In the genomic region with DNA sequence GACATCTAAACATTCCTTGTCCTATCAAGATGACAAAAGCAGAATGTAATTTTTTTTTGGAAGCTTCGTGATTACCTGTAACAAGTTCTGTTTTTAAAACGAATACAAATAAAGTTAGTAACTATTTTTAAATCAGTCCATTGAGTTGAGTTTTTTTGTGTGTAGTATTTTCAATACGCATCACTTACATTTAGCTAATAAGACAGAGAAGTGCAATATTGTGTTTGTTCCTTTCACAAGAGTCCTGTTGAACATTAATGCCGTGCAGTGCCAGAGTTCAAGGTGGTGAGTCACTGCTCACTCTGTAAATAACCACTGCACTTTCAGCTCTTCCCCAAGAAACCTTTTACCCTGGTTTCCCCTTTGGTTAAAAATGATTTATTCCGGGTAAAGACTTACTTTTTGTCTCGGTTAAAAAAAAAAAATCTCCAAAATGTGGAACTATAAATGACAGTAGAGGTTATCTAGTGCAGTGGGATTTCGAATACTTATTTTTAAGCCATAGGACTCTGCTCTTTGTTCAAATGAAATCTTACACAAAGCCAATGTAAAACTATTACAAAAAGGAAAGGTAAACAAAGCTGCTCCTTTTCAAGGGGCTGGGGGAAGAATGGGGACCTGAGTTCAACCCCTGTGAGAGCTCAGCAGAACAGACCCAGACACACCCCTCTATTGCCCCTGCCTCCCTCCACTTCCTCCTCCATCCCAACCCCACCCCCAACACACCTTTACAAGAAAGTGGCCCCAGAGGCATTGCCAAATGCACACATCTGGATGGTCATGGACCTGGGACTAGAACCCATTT, we compare ENCODE assay signal across 9 cellular contexts. TPM values are rescaled to one million over a fixed set of nuclear protein-coding genes. Genes with fewer than 3 reads are reported as not detected.
DNase-seq lines count a peak whose midpoint lies in the region; ATAC-seq and TF ChIP-seq lines count a peak whose summit lies in the region.
"Had no signal": no experiment of that assay in that cellular context is flagged by ENCODE, and none has a peak within 500 bp of the region (broad histone marks: within the 10 kb centered on the region; RNA-seq: fewer than 3 reads in every experiment).

No MANE protein-coding gene starts in this region.

- TF ChIP-seq POLR2A in suprapubic skin (IDR thresholded peaks at IDR 0.05) = no peak

- H3K36me3 ChIP-seq in BLaER1 treated with 17β-estradiol and CSF1 and Interleukin-3, amounts not matched to agents 10 nM and 100 nM = no peaks in the 10 kb centered on the region
- H3K36me3 ChIP-seq in left lung (no peaks in the 10 kb centered on the region), suprapubic skin (peaks cover 7% of the 10 kb centered on the region)

- peak overlapping the region in 6 of 11 experiments; percentile 3 to 63 (median 42); a peak in 8 of 22 replicates for H3K4me2 ChIP-seq in BLaER1 treated with 17β-estradiol and CSF1 and Interleukin-3, amounts not matched to agents 10 nM and 100 nM

- no peak for TF ChIP-seq EP300 in suprapubic skin (IDR thresholded peaks at IDR 0.05)

- peak; percentile 93 for ATAC-seq in left lung

- H3K27ac ChIP-seq in BLaER1 treated with 17β-estradiol and CSF1 and Interleukin-3, amounts not matched to agents 10 nM and 100 nM = no peak overlapping the region
- H3K27ac ChIP-seq in left lung = peak overlapping the region; percentile 63 to 66
- H3K27ac ChIP-seq in dorsolateral prefrontal cortex = no peak overlapping the region
- no peak overlapping the region for H3K27ac ChIP-seq in suprapubic skin

- intact Hi-C loops in left lung (cut with DNase I) = no loop called here
- intact Hi-C loops in dorsolateral prefrontal cortex (cut with DNase I) = loop anchor here (2.0 to 5.0 kb wide), 3 partner anchors 46 to 96 kb away; no protein-coding TSS in a partner anchor

- no peak overlapping the region for H3K9ac ChIP-seq in BLaER1 treated with 17β-estradiol and CSF1 and Interleukin-3, amounts not matched to agents 10 nM and 100 nM

- 64% methylated on average over 7 of the region's 7 CpGs for WGBS in suprapubic skin

- peak; percentile 56 for DNase-seq in KBM-7
- DNase-seq in activated naive CD4-positive, alpha-beta T cell treated with anti-CD3 and anti-CD28 coated beads, Interleukin-2, amount 50 U/mL, for 16 hours = peak; percentile 33
- DNase-seq in left lung = no peak
- DNase-seq in COR-L47 (lab: John Stamatoyannopoulos, UW) = no peak
- no peak for DNase-seq in dorsolateral prefrontal cortex
- no peak for DNase-seq in suprapubic skin (ENCODE audit: low spot score in 2 of 2)
- DNase-seq in COLO668 (lab: John Stamatoyannopoulos, UW; ENCODE audit: unreplicated experiment) = no peak

- H3K27me3 ChIP-seq in BLaER1 treated with 17β-estradiol and CSF1 and Interleukin-3, amounts not matched to agents 10 nM and 100 nM = peaks cover 7 to 39% (median 32%) of the 10 kb centered on the region in 11 experiments; a peak in 18 of 22 replicates
- no peaks in the 10 kb centered on the region for H3K27me3 ChIP-seq in left lung
- peaks cover 0 to 7% (median 0%) of the 10 kb centered on the region in 45 donors for H3K27me3 ChIP-seq in dorsolateral prefrontal cortex
- H3K27me3 ChIP-seq in suprapubic skin = no peaks in the 10 kb centered on the region

- peaks cover 10 to 26% (median 19%) of the 10 kb centered on the region in 10 experiments for H3K4me1 ChIP-seq in BLaER1 treated with 17β-estradiol and CSF1 and Interleukin-3, amounts not matched to agents 10 nM and 100 nM
- H3K4me1 ChIP-seq in left lung = peaks cover 0 to 25% of the 10 kb centered on the region in 2 donors
- no peaks in the 10 kb centered on the region for H3K4me1 ChIP-seq in suprapubic skin

- H4K20me1 ChIP-seq in BLaER1 treated with 17β-estradiol and CSF1 and Interleukin-3, amounts not matched to agents 10 nM and 100 nM = peaks cover 0 to 2% (median 0%) of the 10 kb centered on the region in 11 experiments; a peak in 1 of 22 replicates

- no peaks in the 10 kb centered on the region for H3K9me3 ChIP-seq in BLaER1 treated with 17β-estradiol and CSF1 and Interleukin-3, amounts not matched to agents 10 nM and 100 nM (replicated peaks in 1 of 11)
- H3K9me3 ChIP-seq in left lung (no peaks in the 10 kb centered on the region), suprapubic skin (no peaks in the 10 kb centered on the region)

- no peak overlapping the region for H3K4me3 ChIP-seq in BLaER1 treated with 17β-estradiol and CSF1 and Interleukin-3, amounts not matched to agents 10 nM and 100 nM
- H3K4me3 ChIP-seq in left lung (no peak overlapping the region), dorsolateral prefrontal cortex (no peak overlapping the region), suprapubic skin (no peak overlapping the region)
- H3K4me3 ChIP-seq: skin epidermis had no signal

- TF ChIP-seq CTCF in left lung (IDR thresholded peaks at IDR 0.05) (no peak), dorsolateral prefrontal cortex (IDR thresholded peaks at IDR 0.05 in 54 of 56, conservative IDR thresholded peaks at IDR 0.05 in 2 of 56; ENCODE audit: low read depth in 1 of 56, partially characterized antibody in 56 of 56) (no peak), suprapubic skin (IDR thresholded peaks at IDR 0.05) (no peak)

- in situ Hi-C loops in KBM-7 (cut with MboI; ENCODE audit: low pct_unique_long_range_greater_than_20kb, low sequenced_read_pairs) = no loop called here

RNA-seq across cellular contexts. Expression of gene NCMAP, which starts 14.8 kb away (rescaled TPM):
- total RNA-seq in left lung = 1 to 10 TPM; 5.4 to 7.8 TPM
- total RNA-seq in dorsolateral prefrontal cortex = 1 to 10 TPM in 2 of 120 experiments, under 1 TPM in 97, not detected in 21; 0.10 to 1.2 (median 0.31) TPM
- 1 to 10 TPM in 1 of 4 donors, under 1 TPM in 2, not detected in 1; 0.24 to 1.1 (median 0.34) TPM for total RNA-seq in suprapubic skin

RNA-seq across cellular contexts. Expression of gene RCAN3, which starts 38.5 kb away (rescaled TPM):
- total RNA-seq in left lung (10 to 100 TPM; 14.9 to 15.1 TPM), dorsolateral prefrontal cortex (10 to 100 TPM in 4 of 120 experiments, 1 to 10 TPM in 116; 2.3 to 12.6 (median 5.5) TPM), suprapubic skin (10 to 100 TPM; 27.0 to 29.8 (median 27.5) TPM)

Comparison
In these comparisons a context has a peak if more than half of its experiments do, and no peak if none do; other contexts are left out.
1. H3K27ac ChIP-seq: peak in left lung (2 of 2); none in BLaER1 treated with 17β-estradiol and CSF1 and Interleukin-3, amounts not matched to agents 10 nM and 100 nM (0 of 11), dorsolateral prefrontal cortex (0 of 59) and suprapubic skin (single experiment).
2. DNase-seq: peak in KBM-7 (single experiment) and activated naive CD4-positive, alpha-beta T cell treated with anti-CD3 and anti-CD28 coated beads, Interleukin-2, amount 50 U/mL, for 16 hours (single experiment); none in left lung (0 of 2), COR-L47 (single experiment), dorsolateral prefrontal cortex (0 of 10), suprapubic skin (0 of 2) and COLO668 (single experiment).
3. intact Hi-C loops: an anchor here in dorsolateral prefrontal cortex (2.0 to 5.0 kb wide); none called in left lung.